Comparison of ENCODE assay signal across 27 cellular contexts in the genomic region with DNA sequence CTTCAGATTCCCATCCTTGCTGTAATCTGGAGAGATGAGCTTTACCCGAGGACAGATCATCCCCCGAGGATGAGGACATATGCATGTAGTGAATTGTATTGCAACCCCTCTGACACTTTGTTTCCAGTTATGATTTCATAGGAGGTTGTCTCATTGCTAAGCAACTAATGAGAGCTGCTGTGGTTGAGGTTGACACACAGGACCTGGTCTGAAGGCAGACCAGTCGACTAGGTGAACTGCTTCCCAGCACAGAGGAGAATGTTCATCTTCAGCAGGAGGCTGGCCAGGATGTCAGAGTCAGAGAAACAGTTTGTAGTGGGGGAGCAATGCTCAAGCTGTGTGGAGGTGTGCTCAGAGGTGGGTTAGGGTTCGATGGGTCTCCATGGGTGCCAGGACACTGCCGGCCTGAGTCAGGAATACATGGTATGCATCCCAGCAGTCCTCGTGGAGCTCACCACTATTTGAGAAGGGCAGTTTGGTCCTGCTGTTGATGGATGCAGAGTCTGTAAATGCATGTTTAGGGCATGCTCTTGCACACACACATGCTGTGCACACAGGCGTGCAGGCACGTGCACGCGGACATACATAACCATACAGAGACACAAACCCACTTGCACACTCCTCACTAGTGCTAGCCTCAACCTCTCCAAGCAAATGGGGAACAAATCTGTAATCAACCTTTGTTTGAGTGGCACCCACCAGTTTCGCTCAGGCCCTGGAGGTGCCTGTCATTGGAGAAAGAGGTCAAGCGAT.
A peak's percentile ranks its signal among the peaks of the same experiment; 100 is the strongest.
DNase-seq lines count a peak whose midpoint lies in the region; ATAC-seq and TF ChIP-seq lines count a peak whose summit lies in the region.
"Had no signal": no experiment of that assay in that cellular context is flagged by ENCODE, and none has a peak within 500 bp of the region (broad histone marks: within the 10 kb centered on the region; RNA-seq: fewer than 3 reads in every experiment).

No MANE protein-coding gene starts in this region.

- H3K36me3 Mint-ChIP-seq in activated T-cell treated with anti-CD3 and anti-CD28 coated beads, Interleukin-2, amount 50 U/mL, for 24 hours (ENCODE audit: low read depth): peaks cover 82% of the 10 kb centered on the region
- H3K36me3 Mint-ChIP-seq: natural killer cell had no signal

- H3K4me3 Mint-ChIP-seq in activated T-cell treated with anti-CD3 and anti-CD28 coated beads, Interleukin-2, amount 50 U/mL, for 24 hours: no peak overlapping the region
- H3K4me3 Mint-ChIP-seq: activated CD8-positive, alpha-beta T cell treated with anti-CD3 and anti-CD28 coated beads, Interleukin-2, amount 10 ng/mL, durations not matched to agents 7 days and 5 days; CD8-positive, alpha-beta memory T cell; natural killer cell; T-helper 17 cell had no signal

- H3K36me3 ChIP-seq in upper lobe of right lung: peaks cover 38% of the 10 kb centered on the region
- H3K36me3 ChIP-seq: adrenal gland, brain microvascular endothelial cell, ovary had no signal

- TF ChIP-seq CTCF in omental fat pad (IDR thresholded peaks at IDR 0.05): no peak
- TF ChIP-seq CTCF in upper lobe of right lung (IDR thresholded peaks at IDR 0.05): no peak
- TF ChIP-seq CTCF in foreskin fibroblast (IDR thresholded peaks at IDR 0.05; ENCODE audit: low read depth, low read length): no peak

- no peaks in the 10 kb centered on the region for H3K9me3 ChIP-seq in upper lobe of right lung
- H3K9me3 ChIP-seq: adrenal gland, mucosa of descending colon, ovary, SK-N-SH, tibial artery had no signal

- ATAC-seq in omental fat pad (ENCODE audit: low FRiP score) (no peak), upper lobe of right lung (no peak)
- ATAC-seq: activated CD8-positive, alpha-beta T cell treated with anti-CD3 and anti-CD28 coated beads, Interleukin-2, amount 10 ng/mL, durations not matched to agents 7 days and 5 days; gastroesophageal sphincter; mucosa of descending colon; natural killer cell; PC-3; T-helper 17 cell had no signal

- DNase-seq in activated T-cell treated with anti-CD3 and anti-CD28 coated beads, Interleukin-2, amount 50 U/mL, for 24 hours: no peak
- DNase-seq in activated T-cell treated with anti-CD3 and anti-CD28 coated beads for 4 hours (no peak), amniotic epithelial cell (ENCODE audit: low read depth) (peak; percentile 43), omental fat pad (ENCODE audit: low spot score) (peak; percentile 16), upper lobe of right lung (peak; percentile 26), NCI-H1105 (lab: John Stamatoyannopoulos, UW) (no peak), UCSD-AML1 (lab: John Stamatoyannopoulos, UW; ENCODE audit: unreplicated experiment) (no peak), foreskin fibroblast (no peak)
- DNase-seq: activated CD4-positive, CD25-positive, alpha-beta regulatory T cell treated with anti-CD3 and anti-CD28 coated beads, Interleukin-2, amount 50 U/mL, for 72 hours; activated CD8-positive, alpha-beta T cell treated with anti-CD3 and anti-CD28 coated beads, Interleukin-2, amount 10 ng/mL, durations not matched to agents 7 days and 5 days; activated T-cell treated with anti-CD3 and anti-CD28 coated beads, Interleukin-2, amount 50 U/mL, for 48 hours; adrenal gland; brain microvascular endothelial cell; CD8-positive, alpha-beta memory T cell; DMS 273 treated with DMSO at 0.1 percent for 48 hours; H7; mucosa of descending colon; natural killer cell; NCI-H2081; ovary; PC-3; SK-N-SH; stomach; T-helper 17 cell; tibial artery had no signal

- H3K4me3 ChIP-seq in upper lobe of right lung: no peak overlapping the region
- no peak overlapping the region for H3K4me3 ChIP-seq in foreskin fibroblast (ENCODE audit: low read depth in 1 of 2, low read length in 2 of 2)
- H3K4me3 ChIP-seq: adrenal gland, gastroesophageal sphincter, lung, mucosa of descending colon, ovary, stomach, tibial artery had no signal

- peaks cover 5% of the 10 kb centered on the region for H3K4me1 Mint-ChIP-seq in activated T-cell treated with anti-CD3 and anti-CD28 coated beads, Interleukin-2, amount 50 U/mL, for 24 hours (ENCODE audit: low read depth)

- intact Hi-C loops in upper lobe of right lung (cut with DNase I): no loop called here

- no peaks in the 10 kb centered on the region for H3K27me3 ChIP-seq in upper lobe of right lung
- H3K27me3 ChIP-seq: adrenal gland, brain microvascular endothelial cell, gastroesophageal sphincter, ovary, stomach, tibial artery had no signal

- H3K27ac ChIP-seq in upper lobe of right lung: no peak overlapping the region
- H3K27ac ChIP-seq: adrenal gland, brain microvascular endothelial cell, gastroesophageal sphincter, ovary, stomach, tibial artery had no signal

- no peaks in the 10 kb centered on the region for H3K4me1 ChIP-seq in upper lobe of right lung
- H3K4me1 ChIP-seq: adrenal gland, gastroesophageal sphincter, stomach, tibial artery had no signal

- no peaks in the 10 kb centered on the region for H3K27me3 Mint-ChIP-seq in activated T-cell treated with anti-CD3 and anti-CD28 coated beads, Interleukin-2, amount 50 U/mL, for 24 hours
- H3K27me3 Mint-ChIP-seq: CD8-positive, alpha-beta memory T cell; T-helper 17 cell had no signal

- peaks cover 1% of the 10 kb centered on the region for H3K9me3 Mint-ChIP-seq in activated T-cell treated with anti-CD3 and anti-CD28 coated beads, Interleukin-2, amount 50 U/mL, for 24 hours
- H3K9me3 Mint-ChIP-seq: natural killer cell had no signal

- peak overlapping the region; percentile 8 for H3K27ac Mint-ChIP-seq in activated T-cell treated with anti-CD3 and anti-CD28 coated beads, Interleukin-2, amount 50 U/mL, for 24 hours
- H3K27ac Mint-ChIP-seq: activated CD8-positive, alpha-beta T cell treated with anti-CD3 and anti-CD28 coated beads, Interleukin-2, amount 10 ng/mL, durations not matched to agents 7 days and 5 days; T-helper 17 cell had no signal

Comparison
In these comparisons a context has a peak if more than half of its experiments do, and no peak if none do; other contexts are left out.
1. DNase-seq: peak in amniotic epithelial cell (single experiment), omental fat pad (single experiment) and upper lobe of right lung (single experiment); none in activated T-cell treated with anti-CD3 and anti-CD28 coated beads, Interleukin-2, amount 50 U/mL, for 24 hours (single experiment), activated T-cell treated with anti-CD3 and anti-CD28 coated beads for 4 hours (single experiment), NCI-H1105 (single experiment), UCSD-AML1 (single experiment) and foreskin fibroblast (0 of 2).